ENCODE assay signal across 14 cellular contexts in genomic region chr13:42602910-42603309, GRCh38. TPM values are rescaled to one million over a fixed set of nuclear protein-coding genes. Genes with fewer than 3 reads are reported as not detected.
A peak's percentile ranks its signal among the peaks of the same experiment; 100 is the strongest.
DNase-seq lines count a peak whose midpoint lies in the region; ATAC-seq and TF ChIP-seq lines count a peak whose summit lies in the region.
"Had no signal": no experiment of that assay in that cellular context is flagged by ENCODE, and none has a peak within 500 bp of the region (broad histone marks: within the 10 kb centered on the region; RNA-seq: fewer than 3 reads in every experiment).

No MANE protein-coding gene starts in this region.

- TF ChIP-seq CTCF in DOHH2 (IDR thresholded peaks at IDR 0.05; ENCODE audit: low read depth, low read length, poor library complexity, severe bottlenecking) (no peak), PC-9 (conservative IDR thresholded peaks at IDR 0.05) (no peak)

- H3K4me1 ChIP-seq in DOHH2 (ENCODE audit: control insufficient read depth, low read length) (peaks cover 15% of the 10 kb centered on the region), PC-9 (replicated peaks; ENCODE audit: insufficient read depth) (no peaks in the 10 kb centered on the region)
- H3K4me1 ChIP-seq: A549 had no signal

- H3K27ac ChIP-seq in DOHH2 (ENCODE audit: low read depth, low read length) (no peak overlapping the region), PC-9 (no peak overlapping the region)
- H3K27ac ChIP-seq: A549, pancreas had no signal

- BruUV-seq in PC-9 (replicated peaks; lab: Mats Ljungman, UMichigan): no TSS peak

- H3K79me2 ChIP-seq in DOHH2 (ENCODE audit: control insufficient read depth, low read length): no peaks in the 10 kb centered on the region
- H3K79me2 ChIP-seq in PC-9 (ENCODE audit: low read depth): no peaks in the 10 kb centered on the region

- H3K4me2 ChIP-seq in DOHH2 (ENCODE audit: low read length): peak overlapping the region; percentile 8
- no peak overlapping the region for H3K4me2 ChIP-seq in PC-9
- H3K4me2 ChIP-seq: A549 had no signal

- no peaks in the 10 kb centered on the region for H4K20me1 ChIP-seq in DOHH2 (ENCODE audit: control insufficient read depth, insufficient read depth, low read depth, low read length)
- H4K20me1 ChIP-seq in PC-9 (ENCODE audit: insufficient read depth): no peaks in the 10 kb centered on the region

- H2AFZ ChIP-seq in PC-9: no peak overlapping the region

- CTCF ChIA-PET in PC-9 (lab: Charles Lee): no interaction called here

- no peaks in the 10 kb centered on the region; the same call in 1 of the 2 replicates for H3K9me2 ChIP-seq in DOHH2 (replicated peaks; ENCODE audit: control insufficient read depth, low read length)
- no peaks in the 10 kb centered on the region for H3K9me2 ChIP-seq in PC-9 (ENCODE audit: insufficient read depth)

- intact Hi-C loops in PC-9 (cut with micrococcal nuclease; ENCODE audit: unreplicated experiment): no loop called here

- H3K36me3 ChIP-seq in DOHH2 (ENCODE audit: control insufficient read depth, low read length) (no peaks in the 10 kb centered on the region), PC-9 (ENCODE audit: low read depth) (no peaks in the 10 kb centered on the region)
- H3K36me3 ChIP-seq: pancreas had no signal

- POLR2A ChIA-PET in PC-9 (lab: Charles Lee; ENCODE audit: unreplicated experiment): no interaction called here

- DNase-seq in NCI-H345 treated with DMSO at 0.1 percent for 48 hours (lab: John Stamatoyannopoulos, UW; ENCODE audit: unreplicated experiment): no peak
- no peak for DNase-seq in COLO829 (ENCODE audit: low spot score)
- no peak for DNase-seq in activated CD8-positive, alpha-beta memory T cell treated with anti-CD3 and anti-CD28 coated beads, Interleukin-2, amount 50 U/mL, for 4 hours
- DNase-seq in PC-9: no peak
- DNase-seq: activated CD4-positive, alpha-beta T cell treated with anti-CD3 and anti-CD28 coated beads, Interleukin-2, amount 10 ng/mL, durations not matched to agents 7 days and 5 days; activated effector memory CD4-positive, alpha-beta T cell treated with anti-CD3 and anti-CD28 coated beads, Interleukin-2, amount 50 U/mL, for 16 hours; mesendoderm; NCI-H510A; pancreas had no signal

- no peaks in the 10 kb centered on the region for H3F3A ChIP-seq in DOHH2 (ENCODE audit: control insufficient read depth, insufficient read depth)
- no peaks in the 10 kb centered on the region for H3F3A ChIP-seq in PC-9 (ENCODE audit: insufficient read depth, low read depth)

- ATAC-seq in GM19023 (IDR thresholded peaks at IDR 0.05; ENCODE audit: unreplicated experiment) (peak; percentile 72), HG02588 (IDR thresholded peaks at IDR 0.05; ENCODE audit: unreplicated experiment) (peak; percentile 69), HG03439 (IDR thresholded peaks at IDR 0.05; ENCODE audit: unreplicated experiment) (peak; percentile 62)
- ATAC-seq: A549 had no signal

- H3K9me3 ChIP-seq in DOHH2 (ENCODE audit: control insufficient read depth, insufficient read depth, low read length) (no peaks in the 10 kb centered on the region), PC-9 (ENCODE audit: insufficient read depth, low read depth) (no peaks in the 10 kb centered on the region)
- H3K9me3 ChIP-seq: A549, pancreas had no signal

- H3K27me3 ChIP-seq in DOHH2 (ENCODE audit: control insufficient read depth, low read length): peaks cover 7% of the 10 kb centered on the region
- no peaks in the 10 kb centered on the region for H3K27me3 ChIP-seq in PC-9 (ENCODE audit: insufficient read depth, low read depth)
- H3K27me3 ChIP-seq: pancreas had no signal

- H3K4me3 ChIP-seq in DOHH2 (ENCODE audit: low read length) (no peak overlapping the region), PC-9 (no peak overlapping the region)
- H3K4me3 ChIP-seq: A549, pancreas had no signal

RNA-seq across cellular contexts. Expression of gene TNFSF11, which starts 29.0 kb away (rescaled TPM):
- total RNA-seq in PC-9 (2021): not detected in 2 replicates
